In genomic region chr13:29454931-29455481, GRCh38 we compare ENCODE assay signal across 8 cellular contexts.
DNase-seq lines count a peak whose midpoint lies in the region; ATAC-seq, FAIRE-seq and TF ChIP-seq lines count a peak whose summit lies in the region.

No MANE protein-coding gene starts in this region.

- TF ChIP-seq CTCF in GM13976 (IDR thresholded peaks at IDR 0.05; ENCODE audit: borderline replicate concordance, control extremely low read depth, extremely low read depth, insufficient read depth, missing control alignments) (peak; percentile 46), keratinocyte (optimal IDR thresholded peaks at IDR 0.05 in 1 of 3, IDR thresholded peaks at IDR 0.05 in 1 of 3, conservative IDR thresholded peaks at IDR 0.05 in 1 of 3; ENCODE audit: extremely low read depth in 1 of 3, insufficient read depth in 2 of 3, low read length in 3 of 3) (peak; percentile 48 to 68 (median 58)), psoas muscle (IDR thresholded peaks at IDR 0.05) (no peak), gastrocnemius medialis (IDR thresholded peaks at IDR 0.05 in 4 of 5, conservative IDR thresholded peaks at IDR 0.05 in 1 of 5) (no peak)

- H3K4me1 ChIP-seq in keratinocyte (ENCODE audit: control insufficient read depth, extremely low read depth, insufficient read depth, low read length) (peaks cover 41% of the 10 kb centered on the region), psoas muscle (no peaks in the 10 kb centered on the region), gastrocnemius medialis (no peaks in the 10 kb centered on the region)

- no peak overlapping the region for H3K4me2 ChIP-seq in keratinocyte (ENCODE audit: control insufficient read depth, extremely low read depth, insufficient read depth, low read depth, low read length)

- peak; percentile 95 for FAIRE-seq in keratinocyte (lab: Jason Lieb, UNC)

- H3K27ac ChIP-seq in keratinocyte (ENCODE audit: control insufficient read depth, insufficient read depth, low read length), result peak overlapping the region; percentile 47
- no peak overlapping the region for H3K27ac ChIP-seq in psoas muscle
- no peak overlapping the region for H3K27ac ChIP-seq in gastrocnemius medialis

- DNase-seq in GM13976 (ENCODE audit: low spot score) (peak; percentile 47), SKM-1 (lab: John Stamatoyannopoulos, UW; ENCODE audit: unreplicated experiment) (peak; percentile 8), keratinocyte (ENCODE audit: low read depth, low spot score) (peak; percentile 59), psoas muscle (no peak), gastrocnemius medialis (no peak), hypothalamus (lab: John Stamatoyannopoulos, UW) (no peak)

- peak overlapping the region; percentile 76 for H2AFZ ChIP-seq in keratinocyte (ENCODE audit: control insufficient read depth, low read length)

- H3K4me3 ChIP-seq in keratinocyte (ENCODE audit: control insufficient read depth in 2 of 3, extremely low read depth in 1 of 3, insufficient read depth in 2 of 3, low read depth in 1 of 3, low read length in 3 of 3) (no peak overlapping the region), psoas muscle (no peak overlapping the region), gastrocnemius medialis (no peak overlapping the region)

- H3K9me3 ChIP-seq in keratinocyte (ENCODE audit: control insufficient read depth, low read depth, low read length) (no peaks in the 10 kb centered on the region), psoas muscle (no peaks in the 10 kb centered on the region), gastrocnemius medialis (no peaks in the 10 kb centered on the region)

- H3K9ac ChIP-seq in keratinocyte (ENCODE audit: control insufficient read depth, extremely low read depth, insufficient read depth, low read length), result no peak overlapping the region

- WGBS in psoas muscle, 3 donors, result 76 to 80% (median 77%) methylated on average over 6 of the region's 6 CpGs

- ATAC-seq in HG02642 (IDR thresholded peaks at IDR 0.05; ENCODE audit: poor library complexity, unreplicated experiment), result peak; percentile 70
- ATAC-seq in psoas muscle, result no peak
- ATAC-seq in gastrocnemius medialis, result no peak
- no peak for ATAC-seq in HG03097 (IDR thresholded peaks at IDR 0.05; ENCODE audit: low FRiP score, unreplicated experiment)

- H3K27me3 ChIP-seq in keratinocyte (ENCODE audit: control insufficient read depth, extremely low read depth, insufficient read depth, low read length) (no peaks in the 10 kb centered on the region), psoas muscle (ENCODE audit: insufficient read depth in 3 of 3, low read length in 2 of 3) (no peaks in the 10 kb centered on the region), gastrocnemius medialis (no peaks in the 10 kb centered on the region)

- intact Hi-C loops in psoas muscle (cut with DNase I) (no loop called here), gastrocnemius medialis (cut with DNase I; ENCODE audit: low total_unique reads) (no loop called here)

- no peaks in the 10 kb centered on the region for H3K79me2 ChIP-seq in keratinocyte (ENCODE audit: control insufficient read depth, insufficient read depth, low read length)

- no peak for TF ChIP-seq POLR2A in gastrocnemius medialis (IDR thresholded peaks at IDR 0.05)

- dilution Hi-C loops in keratinocyte (cut with MboI; ENCODE audit: extremely low pct_ligation_motif_present, low sequenced_read_pairs), result no loop called here

- H4K20me1 ChIP-seq in keratinocyte (ENCODE audit: control insufficient read depth, extremely low read depth, insufficient read depth, low read length), result no peaks in the 10 kb centered on the region

- H3K9me1 ChIP-seq in keratinocyte (ENCODE audit: control insufficient read depth, extremely low read depth, insufficient read depth, low read length), result no peaks in the 10 kb centered on the region

- in situ Hi-C loops in GM13976 (cut with MboI; ENCODE audit: low sequenced_read_pairs, unreplicated experiment) (no loop called here), gastrocnemius medialis (cut with MboI; ENCODE audit: low sequenced_read_pairs in 4 of 4) (no loop called here)

- H3K36me3 ChIP-seq in keratinocyte (ENCODE audit: control insufficient read depth in 2 of 2, extremely low read depth in 1 of 2, insufficient read depth in 2 of 2, low read length in 2 of 2) (no peaks in the 10 kb centered on the region), psoas muscle (ENCODE audit: insufficient read depth in 1 of 2, low read depth in 1 of 2) (no peaks in the 10 kb centered on the region), gastrocnemius medialis (no peaks in the 10 kb centered on the region)

Comparison
In these comparisons a context has a peak if more than half of its experiments do, and no peak if none do; other contexts are left out.
1. DNase-seq: peak in GM13976 (single experiment), SKM-1 (single experiment) and keratinocyte (single experiment); none in psoas muscle (0 of 2), gastrocnemius medialis (0 of 2) and hypothalamus (0 of 51).
2. CTCF ChIP-seq: peak in GM13976 (single experiment) and keratinocyte (3 of 3); none in psoas muscle (single experiment) and gastrocnemius medialis (0 of 5).